Comparison of ENCODE assay signal across 8 cellular contexts in the genomic region with DNA sequence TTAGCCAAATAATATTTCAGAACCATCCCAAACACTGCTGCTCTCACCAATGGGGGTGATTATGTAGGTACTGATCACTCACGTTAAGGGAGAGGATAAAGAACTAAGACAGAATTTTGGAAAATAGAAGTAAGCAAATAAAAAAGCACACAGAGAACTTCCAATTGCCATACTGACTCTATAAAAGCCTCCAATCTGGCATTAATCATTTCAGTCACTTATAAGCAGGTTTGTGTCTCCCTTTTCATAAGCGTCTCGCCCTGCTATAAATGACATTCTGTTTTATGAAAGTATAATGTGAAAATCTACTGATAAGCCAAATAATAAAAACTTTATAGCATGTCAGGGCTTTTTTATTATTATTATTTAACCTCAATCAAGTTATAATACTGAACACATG.
"Had no signal": no experiment of that assay in that cellular context is flagged by ENCODE, and none has a peak within 500 bp of the region (broad histone marks: within the 10 kb centered on the region; RNA-seq: fewer than 3 reads in every experiment).

No MANE protein-coding gene starts in this region.

- H3K36me3 ChIP-seq: HAP-1 had no signal

- H3K9me3 ChIP-seq: HAP-1 had no signal

- H3K4me3 ChIP-seq: GM23248, GM23338, HAP-1 had no signal

- H3K4me1 ChIP-seq: HAP-1 had no signal

- DNase-seq: GM23248, GOT3, H7, H9, HCEC 1CT, HFFc6 had no signal

- H3K27ac ChIP-seq: GM23248 had no signal
